Comparison of ENCODE assay signal across 25 cellular contexts in the genomic region with DNA sequence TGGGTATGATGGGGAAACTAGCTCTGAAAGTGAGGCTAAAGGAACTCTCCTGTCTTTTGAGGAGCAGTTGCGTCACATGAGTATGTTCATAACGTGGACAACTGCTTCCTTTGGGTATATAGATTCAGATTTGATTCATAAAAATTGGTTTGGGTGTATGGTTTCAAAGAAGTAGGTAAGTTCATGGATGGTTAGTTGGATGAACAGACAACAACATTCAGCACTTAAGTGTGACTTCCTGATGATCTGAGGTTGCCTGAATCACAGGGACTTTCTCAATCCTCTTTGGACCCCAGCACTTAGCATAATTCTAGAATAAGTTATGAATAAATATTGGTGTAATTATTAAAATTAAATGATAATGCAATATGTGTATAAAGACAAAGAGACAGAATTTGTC. TPM values are rescaled to one million over a fixed set of nuclear protein-coding genes. Genes with fewer than 3 reads are reported as not detected.
"Had no signal": no experiment of that assay in that cellular context is flagged by ENCODE, and none has a peak within 500 bp of the region (broad histone marks: within the 10 kb centered on the region; RNA-seq: fewer than 3 reads in every experiment).

No MANE protein-coding gene starts in this region.

- H3K4me3 ChIP-seq: left ventricle myocardium inferior, lung, mucosa of descending colon, neural progenitor cell, ovary, right atrium auricular region, right lobe of liver, smooth muscle cell, tibial nerve, uterus had no signal

- H3K27me3 ChIP-seq: neural progenitor cell, neutrophil, ovary, right atrium auricular region, tibial nerve, uterus had no signal

- H3K9me3 ChIP-seq: left ventricle myocardium inferior, mucosa of descending colon, neutrophil, ovary, right atrium auricular region, right lobe of liver, tibial nerve, uterus had no signal

- H3K36me3 ChIP-seq: left ventricle myocardium inferior, neural progenitor cell, neutrophil, ovary, right atrium auricular region, right lobe of liver, tibial nerve, uterus had no signal

- H2AFZ ChIP-seq: neural progenitor cell had no signal

- DNase-seq: hypothalamus; islet precursor cell; left ventricle myocardium inferior; midbrain; mucosa of descending colon; naive thymus-derived CD8-positive, alpha-beta T cell; occipital lobe; ovary; right lobe of liver; stimulated activated CD4-positive, alpha-beta T cell treated with anti-CD3 and anti-CD28 coated beads, Interleukin-1b, Interleukin-23, amount 100 ng/mL, for 48 hours; stimulated activated CD4-positive, alpha-beta T cell treated with anti-CD3 and anti-CD28 coated beads, Interleukin-2, amount 100 ng/mL, for 48 hours; stimulated activated CD4-positive, alpha-beta T cell treated with anti-CD3 and anti-CD28 coated beads, Interleukin-4, amount 100 ng/mL, for 4 hours; stimulated activated CD8-positive, alpha-beta memory T cell treated with anti-CD3 and anti-CD28 coated beads, Interleukin-4, amount 100 ng/mL, for 48 hours; stimulated activated naive CD4-positive, alpha-beta T cell treated with Interleukin-2 at 50 U/mL for 16 hours; stimulated activated naive CD8-positive, alpha-beta T cell treated with anti-CD3 and anti-CD28 coated beads, Interleukin-15, amount 100 ng/mL, for 72 hours; substantia nigra; uterus had no signal

- H3K4me1 ChIP-seq: left ventricle myocardium inferior, neural progenitor cell, right atrium auricular region, right lobe of liver, tibial nerve, uterus had no signal

- H3K9ac ChIP-seq: neural progenitor cell had no signal

- H3K27ac ChIP-seq: left ventricle myocardium inferior, neural progenitor cell, neutrophil, ovary, right atrium auricular region, right lobe of liver, tibial nerve, uterus had no signal

- ATAC-seq: mucosa of descending colon; naive thymus-derived CD8-positive, alpha-beta T cell; right lobe of liver; stimulated activated memory B cell treated with anti-CD40 and anti-IgM and Interleukin-4, amounts not matched to agents 10 μg/mL and 1 μg/mL and 100 μg/mL, for 72 hours; stimulated activated naive CD8-positive, alpha-beta T cell treated with anti-CD3 and anti-CD28 coated beads, Interleukin-15, amount 100 ng/mL, for 72 hours had no signal

- H3K4me2 ChIP-seq: neural progenitor cell, smooth muscle cell had no signal

RNA-seq across cellular contexts. Expression of a gene that starts 43.4 kb away (rescaled TPM):
- total RNA-seq: skeletal muscle tissue had no signal
- polyA plus RNA-seq: naive thymus-derived CD8-positive, alpha-beta T cell; smooth muscle cell had no signal
